15 cellular contexts compared by ENCODE assay signal in genomic region chr4:165583341-165583740, GRCh38.
DNase-seq lines count a peak whose midpoint lies in the region; ATAC-seq, FAIRE-seq and TF ChIP-seq lines count a peak whose summit lies in the region.
"Had no signal": no experiment of that assay in that cellular context is flagged by ENCODE, and none has a peak within 500 bp of the region (broad histone marks: within the 10 kb centered on the region; RNA-seq: fewer than 3 reads in every experiment).

No MANE protein-coding gene starts in this region.

- H3K4me3 Mint-ChIP-seq in GM23338 = no peak overlapping the region
- H3K4me3 Mint-ChIP-seq: CD14-positive monocyte; CD8-positive, alpha-beta T cell had no signal

- no peak for TF ChIP-seq CTCF in GM23338 (conservative IDR thresholded peaks at IDR 0.05; ENCODE audit: low read depth in 2 of 2)
- no peak for TF ChIP-seq CTCF in bronchial epithelial cell (IDR thresholded peaks at IDR 0.05; ENCODE audit: insufficient read depth, low read length, severe bottlenecking)
- TF ChIP-seq CTCF in keratinocyte (optimal IDR thresholded peaks at IDR 0.05 in 1 of 3, IDR thresholded peaks at IDR 0.05 in 1 of 3, conservative IDR thresholded peaks at IDR 0.05 in 1 of 3; ENCODE audit: extremely low read depth in 1 of 3, insufficient read depth in 2 of 3, low read length in 3 of 3) = no peak

- H3K4me1 ChIP-seq in GM23338 (ENCODE audit: insufficient read depth) = no peaks in the 10 kb centered on the region
- H3K4me1 ChIP-seq in keratinocyte (ENCODE audit: control insufficient read depth, extremely low read depth, insufficient read depth, low read length) = peaks cover 19% of the 10 kb centered on the region
- no peaks in the 10 kb centered on the region for H3K4me1 ChIP-seq in SJCRH30
- H3K4me1 ChIP-seq: Caco-2 had no signal

- H3K79me2 ChIP-seq in GM23338 (replicated peaks; ENCODE audit: insufficient read depth) (no peaks in the 10 kb centered on the region), keratinocyte (ENCODE audit: control insufficient read depth, insufficient read depth, low read length) (no peaks in the 10 kb centered on the region)

- H3K27ac Mint-ChIP-seq in GM23338 = no peak overlapping the region
- H3K27ac Mint-ChIP-seq: CD14-positive monocyte; CD8-positive, alpha-beta T cell had no signal

- H3F3A ChIP-seq in GM23338 (replicated peaks; ENCODE audit: low read depth) = no peaks in the 10 kb centered on the region

- H4K20me1 ChIP-seq in GM23338 (replicated peaks; ENCODE audit: insufficient read depth) (no peaks in the 10 kb centered on the region), keratinocyte (ENCODE audit: control insufficient read depth, extremely low read depth, insufficient read depth, low read length) (no peaks in the 10 kb centered on the region)

- no peak overlapping the region for H3K9ac ChIP-seq in keratinocyte (ENCODE audit: control insufficient read depth, extremely low read depth, insufficient read depth, low read length)
- H3K9ac ChIP-seq: GM23248 had no signal

- no peak for ATAC-seq in GM23338
- ATAC-seq: A549; CD8-positive, alpha-beta T cell; GM12878 had no signal

- dilution Hi-C loops in keratinocyte (cut with MboI; ENCODE audit: extremely low pct_ligation_motif_present, low sequenced_read_pairs) = no loop called here

- H3K9me1 ChIP-seq in keratinocyte (ENCODE audit: control insufficient read depth, extremely low read depth, insufficient read depth, low read length) = no peaks in the 10 kb centered on the region

- H2AFZ ChIP-seq in GM23338 (peak overlapping the region; percentile 38), keratinocyte (ENCODE audit: control insufficient read depth, low read length) (peak overlapping the region; percentile 16)
- H2AFZ ChIP-seq: GM23248 had no signal

- H3K27ac ChIP-seq in GM23338 (ENCODE audit: low read depth) (no peak overlapping the region), keratinocyte (ENCODE audit: control insufficient read depth, insufficient read depth, low read length) (no peak overlapping the region), SJCRH30 (no peak overlapping the region)
- H3K27ac ChIP-seq: A549, GM23248 had no signal

- no peak for DNase-seq in GM23338 (ENCODE audit: low spot score)
- peak; percentile 76 for DNase-seq in bronchial epithelial cell (ENCODE audit: low read depth)
- DNase-seq in keratinocyte (ENCODE audit: low read depth, low spot score) = no peak
- no peak for DNase-seq in SJCRH30
- DNase-seq in activated CD4-positive, alpha-beta T cell treated with anti-CD3 and anti-CD28 coated beads, Interleukin-2, amount 50 U/mL, for 48 hours = no peak
- no peak for DNase-seq in iPS-NIHi7 (ENCODE audit: extremely low spot score)
- DNase-seq: Caco-2; CD8-positive, alpha-beta T cell; GM23248; H7; IMR-90 had no signal

- no peak overlapping the region for H3K4me2 ChIP-seq in GM23338
- no peak overlapping the region for H3K4me2 ChIP-seq in keratinocyte (ENCODE audit: control insufficient read depth, extremely low read depth, insufficient read depth, low read depth, low read length)
- H3K4me2 ChIP-seq: A549 had no signal

- no peaks in the 10 kb centered on the region for H3K36me3 ChIP-seq in GM23338 (ENCODE audit: insufficient read depth)
- no peaks in the 10 kb centered on the region for H3K36me3 ChIP-seq in bronchial epithelial cell (ENCODE audit: control insufficient read depth, insufficient read depth, low read length)
- H3K36me3 ChIP-seq in keratinocyte (ENCODE audit: control insufficient read depth in 2 of 2, extremely low read depth in 1 of 2, insufficient read depth in 2 of 2, low read length in 2 of 2) = no peaks in the 10 kb centered on the region
- no peaks in the 10 kb centered on the region for H3K36me3 ChIP-seq in SJCRH30

- H3K4me1 Mint-ChIP-seq in GM23338 = no peaks in the 10 kb centered on the region
- H3K4me1 Mint-ChIP-seq: CD14-positive monocyte had no signal

- FAIRE-seq in bronchial epithelial cell (lab: Jason Lieb, UNC) (no peak), keratinocyte (lab: Jason Lieb, UNC) (no peak)
- FAIRE-seq: A549, GM12878, GM18507 had no signal

- H3K27me3 ChIP-seq in GM23338 (ENCODE audit: insufficient read depth) (no peaks in the 10 kb centered on the region), bronchial epithelial cell (ENCODE audit: control insufficient read depth, insufficient read depth, low read length) (no peaks in the 10 kb centered on the region), keratinocyte (ENCODE audit: control insufficient read depth, extremely low read depth, insufficient read depth, low read length) (no peaks in the 10 kb centered on the region), SJCRH30 (no peaks in the 10 kb centered on the region)

- H3K36me3 Mint-ChIP-seq in GM23338 (ENCODE audit: low read depth) = no peaks in the 10 kb centered on the region
- H3K36me3 Mint-ChIP-seq: CD14-positive monocyte; CD8-positive, alpha-beta T cell had no signal

- no peaks in the 10 kb centered on the region for H3K9me3 ChIP-seq in keratinocyte (ENCODE audit: control insufficient read depth, low read depth, low read length)
- H3K9me3 ChIP-seq in SJCRH30 (replicated peaks) = no peaks in the 10 kb centered on the region
- H3K9me3 ChIP-seq: A549, Caco-2 had no signal

- H3K9me2 ChIP-seq in GM23338 (ENCODE audit: insufficient read depth) = peaks cover 3% of the 10 kb centered on the region; the same call in 1 of the 2 replicates

- H3K4me3 ChIP-seq in GM23338 (no peak overlapping the region), bronchial epithelial cell (ENCODE audit: low read depth, low read length) (no peak overlapping the region), keratinocyte (ENCODE audit: control insufficient read depth in 2 of 3, extremely low read depth in 1 of 3, insufficient read depth in 2 of 3, low read depth in 1 of 3, low read length in 3 of 3) (no peak overlapping the region), SJCRH30 (no peak overlapping the region)
- H3K4me3 ChIP-seq: A549, GM12878, GM23248 had no signal

- no peaks in the 10 kb centered on the region for H3K27me3 Mint-ChIP-seq in GM23338 (ENCODE audit: insufficient read depth, low read depth, poor library complexity)

- H3K9me3 Mint-ChIP-seq in GM23338 = no peaks in the 10 kb centered on the region
- H3K9me3 Mint-ChIP-seq: CD8-positive, alpha-beta T cell had no signal

TF ChIP-seq in GM23338, 12 proteins besides CTCF, POLR2A, EP300 and RAD21 (continues in another document):
- TF ChIP-seq STAT1 (IDR thresholded peaks at IDR 0.05; ENCODE audit: unreplicated experiment) (no peak), ETS1 (IDR thresholded peaks at IDR 0.05) (no peak), EZH2 (IDR thresholded peaks at IDR 0.05; ENCODE audit: low read depth, unreplicated experiment) (no peak), ZNF114 (CRISPR knock-in tag; IDR thresholded peaks at IDR 0.05) (no peak), NANOG (IDR thresholded peaks at IDR 0.05; ENCODE audit: borderline replicate concordance) (no peak), POLR2AphosphoS5 (IDR thresholded peaks at IDR 0.05; ENCODE audit: low read depth) (no peak)
